23 cellular contexts compared by ENCODE assay signal in genomic region chr5:1219098-1219767, GRCh38. TPM values are rescaled to one million over a fixed set of nuclear protein-coding genes. Genes with fewer than 3 reads are reported as not detected.
"Had no signal": no experiment of that assay in that cellular context is flagged by ENCODE, and none has a peak within 500 bp of the region (broad histone marks: within the 10 kb centered on the region; RNA-seq: fewer than 3 reads in every experiment).

No MANE protein-coding gene starts in this region.

- DNase-seq: IMR-90, Kasumi-1, MM.1S, NCI-H1092 treated with DMSO at 0.1 percent for 48 hours, NCI-H1436, NCI-H187, NCI-H2029, NCI-H2081 treated with DMSO at 0.1 percent for 48 hours, NCI-H2171, NCI-H226, NCI-H446, NCI-H510A, NCI-H524 treated with DMSO at 0.1 percent for 48 hours, NCI-H69, RPMI8226, SHP77, SK-N-SH, SW 1271 had no signal

- FAIRE-seq: RCC 7860 had no signal

- H3K27ac ChIP-seq: KMS-11 had no signal

- H3K9me3 ChIP-seq: SK-N-SH had no signal

- H3K9ac ChIP-seq: KMS-11, SK-N-SH had no signal

- H3K4me2 ChIP-seq: KMS-11, SK-N-SH had no signal

RNA-seq across cellular contexts. Expression of gene SLC6A18, which starts 5.9 kb away (rescaled TPM):
- total RNA-seq: HT-29, IMR-90, M059J, SK-MEL-5 had no signal
- polyA plus RNA-seq: IMR-90, SK-N-SH had no signal

RNA-seq across cellular contexts. Expression of gene SLC6A19, which starts 17.8 kb away (rescaled TPM):
- total RNA-seq: HT-29, IMR-90, M059J, SK-MEL-5 had no signal
- polyA plus RNA-seq: IMR-90, SK-N-SH had no signal
